8 cellular contexts compared by ENCODE assay signal in the genomic region with DNA sequence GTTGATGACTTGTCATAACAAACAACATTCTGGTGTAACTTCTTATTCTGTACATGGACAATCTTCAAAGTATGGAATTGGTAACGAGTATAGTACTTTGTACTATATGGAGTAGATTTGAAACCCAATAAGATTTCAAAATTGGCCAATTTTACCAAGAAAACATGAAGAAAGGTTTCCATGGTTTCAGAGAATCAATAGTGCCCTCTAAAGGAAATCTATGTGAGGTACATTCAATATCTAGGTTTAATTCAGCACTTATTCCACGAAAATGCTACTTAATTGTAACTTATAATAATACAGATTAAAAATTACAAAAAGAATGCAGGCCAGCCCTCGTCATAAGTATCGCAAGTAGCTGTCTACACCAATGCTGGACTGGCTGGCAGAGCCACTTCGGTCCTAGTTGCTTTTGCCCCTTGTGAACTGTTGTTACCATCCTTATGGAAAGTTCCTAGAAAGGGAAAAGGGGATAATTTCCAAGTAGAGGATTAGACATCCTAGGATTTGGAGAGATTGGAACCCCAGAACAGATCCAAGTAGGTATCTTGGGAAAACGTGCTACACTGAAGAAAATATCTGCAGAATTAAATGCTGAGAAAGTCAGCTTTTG.
DNase-seq lines count a peak whose midpoint lies in the region; ATAC-seq and TF ChIP-seq lines count a peak whose summit lies in the region.

No MANE protein-coding gene starts in this region.

- H3K27me3 ChIP-seq in heart left ventricle = no peaks in the 10 kb centered on the region

- no peaks in the 10 kb centered on the region for H3K9me3 ChIP-seq in heart left ventricle

- no peaks in the 10 kb centered on the region for H3K27me3 Mint-ChIP-seq in neural crest cell (ENCODE audit: low read depth)

- intact Hi-C loops in heart left ventricle (cut with DNase I) = loop anchor here in 3 of 10 donors (10.0 kb wide), 3 partner anchors 152 to 392 kb away; partner anchors contain the start of gene PHIP (in 2 of the 3)
- intact Hi-C loops in Right ventricle myocardium superior (cut with DNase I) = no loop called here

- TF ChIP-seq CTCF in heart left ventricle (IDR thresholded peaks at IDR 0.05) (peak in 11 of 12 donors; percentile 41 to 69 (median 58)), choroid plexus epithelial cell (conservative IDR thresholded peaks at IDR 0.05; ENCODE audit: low read depth, low read length) (peak; percentile 62), neural crest cell (conservative IDR thresholded peaks at IDR 0.05) (peak; percentile 77)

- H3K4me3 Mint-ChIP-seq in neural crest cell = no peak overlapping the region

- no peaks in the 10 kb centered on the region for H3K36me3 ChIP-seq in heart left ventricle

- H3K4me1 Mint-ChIP-seq in neural crest cell = peaks cover 11% of the 10 kb centered on the region

- DNase-seq in heart left ventricle (no peak), Right ventricle myocardium superior (no peak), NCI-H2081 (lab: John Stamatoyannopoulos, UW) (peak; percentile 0 to 29), choroid plexus epithelial cell (ENCODE audit: low read depth) (peak; percentile 69), neural crest cell (ENCODE audit: low read depth, low spot score) (no peak), nucleus accumbens (lab: John Stamatoyannopoulos, UW) (no peak), H4 (ENCODE audit: low spot score) (no peak)
- DNase-seq in NK-92 treated with Interleukin-12 subunit alpha and Interleukin-12 subunit beta, amount 100 ng/mL, for 24 hours (lab: John Stamatoyannopoulos, UW) = no peak

- WGBS in heart left ventricle, 4 donors = 18 to 28% (median 19%) methylated on average over 6 of the region's 6 CpGs

- no peaks in the 10 kb centered on the region for H3K9me3 Mint-ChIP-seq in neural crest cell

- H3K4me1 ChIP-seq in heart left ventricle = peaks cover 0 to 8% (median 0%) of the 10 kb centered on the region in 12 donors

- ATAC-seq in heart left ventricle (no peak), Right ventricle myocardium superior (ENCODE audit: poor library complexity) (no peak)

- no peak overlapping the region for H3K27ac Mint-ChIP-seq in neural crest cell (ENCODE audit: unreplicated experiment)

- no peak for TF ChIP-seq POLR2A in heart left ventricle (IDR thresholded peaks at IDR 0.05)

- H3K4me3 ChIP-seq in heart left ventricle (no peak overlapping the region), choroid plexus epithelial cell (ENCODE audit: low read depth, low read length) (no peak overlapping the region)

- H3K36me3 Mint-ChIP-seq in neural crest cell (ENCODE audit: low read depth) = no peaks in the 10 kb centered on the region

- no peak overlapping the region for H3K27ac ChIP-seq in heart left ventricle

Comparison
In these comparisons a context has a peak if more than half of its experiments do, and no peak if none do; other contexts are left out.
1. DNase-seq: peak in NCI-H2081 (2 of 2) and choroid plexus epithelial cell (single experiment); none in heart left ventricle (0 of 5), Right ventricle myocardium superior (single experiment), neural crest cell (single experiment), NK-92 treated with Interleukin-12 subunit alpha and Interleukin-12 subunit beta, amount 100 ng/mL, for 24 hours (single experiment), nucleus accumbens (0 of 56) and H4 (single experiment).
2. Peak in every context shown above with its lines, with median percentiles within 50 percentile points of each other: CTCF ChIP-seq.